Comparison of ENCODE assay signal across 2 cellular contexts in the genomic region with DNA sequence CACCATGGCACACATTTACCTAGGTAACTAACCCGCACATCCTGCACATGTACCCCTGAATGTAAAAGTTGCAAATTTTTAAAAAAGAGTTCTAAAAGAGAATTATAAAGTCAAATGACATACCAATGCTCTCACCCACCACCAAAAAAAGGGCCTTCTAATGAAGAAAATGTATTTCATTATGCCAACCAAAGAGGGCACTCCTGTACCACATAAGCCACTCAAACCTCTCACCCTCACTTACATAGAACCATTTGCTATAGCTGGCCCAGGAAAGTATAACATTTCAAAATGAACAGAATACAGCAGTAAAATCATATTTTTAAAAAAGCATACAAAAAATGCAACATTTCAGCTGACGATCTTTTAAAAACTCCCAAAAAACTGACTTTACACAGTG.
TF ChIP-seq lines count a peak whose summit lies in the region.

No MANE protein-coding gene starts in this region.

TF ChIP-seq in SK-N-SH, 30 proteins besides CTCF, POLR2A, EP300 and RAD21:
- TF ChIP-seq YY1 (IDR thresholded peaks at IDR 0.05; ENCODE audit: low read depth): no peak
- TF ChIP-seq TCF12 (IDR thresholded peaks at IDR 0.05): no peak
- TF ChIP-seq, protein P1, sequence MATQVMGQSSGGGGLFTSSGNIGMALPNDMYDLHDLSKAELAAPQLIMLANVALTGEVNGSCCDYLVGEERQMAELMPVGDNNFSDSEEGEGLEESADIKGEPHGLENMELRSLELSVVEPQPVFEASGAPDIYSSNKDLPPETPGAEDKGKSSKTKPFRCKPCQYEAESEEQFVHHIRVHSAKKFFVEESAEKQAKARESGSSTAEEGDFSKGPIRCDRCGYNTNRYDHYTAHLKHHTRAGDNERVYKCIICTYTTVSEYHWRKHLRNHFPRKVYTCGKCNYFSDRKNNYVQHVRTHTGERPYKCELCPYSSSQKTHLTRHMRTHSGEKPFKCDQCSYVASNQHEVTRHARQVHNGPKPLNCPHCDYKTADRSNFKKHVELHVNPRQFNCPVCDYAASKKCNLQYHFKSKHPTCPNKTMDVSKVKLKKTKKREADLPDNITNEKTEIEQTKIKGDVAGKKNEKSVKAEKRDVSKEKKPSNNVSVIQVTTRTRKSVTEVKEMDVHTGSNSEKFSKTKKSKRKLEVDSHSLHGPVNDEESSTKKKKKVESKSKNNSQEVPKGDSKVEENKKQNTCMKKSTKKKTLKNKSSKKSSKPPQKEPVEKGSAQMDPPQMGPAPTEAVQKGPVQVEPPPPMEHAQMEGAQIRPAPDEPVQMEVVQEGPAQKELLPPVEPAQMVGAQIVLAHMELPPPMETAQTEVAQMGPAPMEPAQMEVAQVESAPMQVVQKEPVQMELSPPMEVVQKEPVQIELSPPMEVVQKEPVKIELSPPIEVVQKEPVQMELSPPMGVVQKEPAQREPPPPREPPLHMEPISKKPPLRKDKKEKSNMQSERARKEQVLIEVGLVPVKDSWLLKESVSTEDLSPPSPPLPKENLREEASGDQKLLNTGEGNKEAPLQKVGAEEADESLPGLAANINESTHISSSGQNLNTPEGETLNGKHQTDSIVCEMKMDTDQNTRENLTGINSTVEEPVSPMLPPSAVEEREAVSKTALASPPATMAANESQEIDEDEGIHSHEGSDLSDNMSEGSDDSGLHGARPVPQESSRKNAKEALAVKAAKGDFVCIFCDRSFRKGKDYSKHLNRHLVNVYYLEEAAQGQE (IDR thresholded peaks at IDR 0.05; ENCODE audit: low read depth, low read length): no peak
- TF ChIP-seq JUND (IDR thresholded peaks at IDR 0.05): no peak
- no peak for TF ChIP-seq CHD2 (IDR thresholded peaks at IDR 0.05; ENCODE audit: low read length, partially characterized antibody)
- TF ChIP-seq GABPA (IDR thresholded peaks at IDR 0.05; ENCODE audit: low read depth): no peak
- TF ChIP-seq EZH2phosphoT487 (IDR thresholded peaks at IDR 0.05; ENCODE audit: borderline replicate concordance, low read depth): no peak
- TF ChIP-seq FOXM1 (IDR thresholded peaks at IDR 0.05; ENCODE audit: low read depth): no peak
- TF ChIP-seq ELF1 (IDR thresholded peaks at IDR 0.05): no peak
- TF ChIP-seq, protein P2, sequence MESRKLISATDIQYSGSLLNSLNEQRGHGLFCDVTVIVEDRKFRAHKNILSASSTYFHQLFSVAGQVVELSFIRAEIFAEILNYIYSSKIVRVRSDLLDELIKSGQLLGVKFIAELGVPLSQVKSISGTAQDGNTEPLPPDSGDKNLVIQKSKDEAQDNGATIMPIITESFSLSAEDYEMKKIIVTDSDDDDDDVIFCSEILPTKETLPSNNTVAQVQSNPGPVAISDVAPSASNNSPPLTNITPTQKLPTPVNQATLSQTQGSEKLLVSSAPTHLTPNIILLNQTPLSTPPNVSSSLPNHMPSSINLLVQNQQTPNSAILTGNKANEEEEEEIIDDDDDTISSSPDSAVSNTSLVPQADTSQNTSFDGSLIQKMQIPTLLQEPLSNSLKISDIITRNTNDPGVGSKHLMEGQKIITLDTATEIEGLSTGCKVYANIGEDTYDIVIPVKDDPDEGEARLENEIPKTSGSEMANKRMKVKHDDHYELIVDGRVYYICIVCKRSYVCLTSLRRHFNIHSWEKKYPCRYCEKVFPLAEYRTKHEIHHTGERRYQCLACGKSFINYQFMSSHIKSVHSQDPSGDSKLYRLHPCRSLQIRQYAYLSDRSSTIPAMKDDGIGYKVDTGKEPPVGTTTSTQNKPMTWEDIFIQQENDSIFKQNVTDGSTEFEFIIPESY (IDR thresholded peaks at IDR 0.05; ENCODE audit: borderline replicate concordance, low read depth): no peak
- TF ChIP-seq FOXJ3 (CRISPR knock-in tag; IDR thresholded peaks at IDR 0.05): no peak
- TF ChIP-seq IRF3 (IDR thresholded peaks at IDR 0.05; ENCODE audit: low read depth, low read length): no peak

TF ChIP-seq in SK-N-SH treated with all-trans-retinoic acid at 6 μM for 48 hours, 23 proteins besides CTCF, POLR2A, EP300 and RAD21:
- TF ChIP-seq RARB (CRISPR knock-in tag; IDR thresholded peaks at IDR 0.05): no peak
- no peak for TF ChIP-seq PPARA (CRISPR knock-in tag; IDR thresholded peaks at IDR 0.05; ENCODE audit: borderline replicate concordance)
- TF ChIP-seq, protein P3, sequence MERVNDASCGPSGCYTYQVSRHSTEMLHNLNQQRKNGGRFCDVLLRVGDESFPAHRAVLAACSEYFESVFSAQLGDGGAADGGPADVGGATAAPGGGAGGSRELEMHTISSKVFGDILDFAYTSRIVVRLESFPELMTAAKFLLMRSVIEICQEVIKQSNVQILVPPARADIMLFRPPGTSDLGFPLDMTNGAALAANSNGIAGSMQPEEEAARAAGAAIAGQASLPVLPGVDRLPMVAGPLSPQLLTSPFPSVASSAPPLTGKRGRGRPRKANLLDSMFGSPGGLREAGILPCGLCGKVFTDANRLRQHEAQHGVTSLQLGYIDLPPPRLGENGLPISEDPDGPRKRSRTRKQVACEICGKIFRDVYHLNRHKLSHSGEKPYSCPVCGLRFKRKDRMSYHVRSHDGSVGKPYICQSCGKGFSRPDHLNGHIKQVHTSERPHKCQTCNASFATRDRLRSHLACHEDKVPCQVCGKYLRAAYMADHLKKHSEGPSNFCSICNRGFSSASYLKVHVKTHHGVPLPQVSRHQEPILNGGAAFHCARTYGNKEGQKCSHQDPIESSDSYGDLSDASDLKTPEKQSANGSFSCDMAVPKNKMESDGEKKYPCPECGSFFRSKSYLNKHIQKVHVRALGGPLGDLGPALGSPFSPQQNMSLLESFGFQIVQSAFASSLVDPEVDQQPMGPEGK (CRISPR knock-in tag; IDR thresholded peaks at IDR 0.05; ENCODE audit: borderline replicate concordance): no peak
- TF ChIP-seq TSHZ2 (CRISPR knock-in tag; IDR thresholded peaks at IDR 0.05): no peak
- no peak for TF ChIP-seq OSR1 (CRISPR knock-in tag; IDR thresholded peaks at IDR 0.05)
- TF ChIP-seq ISL1 (CRISPR knock-in tag; IDR thresholded peaks at IDR 0.05): no peak
- TF ChIP-seq TOX (CRISPR knock-in tag; IDR thresholded peaks at IDR 0.05; ENCODE audit: borderline replicate concordance): no peak
- no peak for TF ChIP-seq GLIS3 (CRISPR knock-in tag; IDR thresholded peaks at IDR 0.05)
- TF ChIP-seq TCF4 (CRISPR knock-in tag; IDR thresholded peaks at IDR 0.05; ENCODE audit: borderline replicate concordance): no peak
